ENCODE assay signal across 1 cellular context in genomic region chr1:42924249-42925131, GRCh38.
TF ChIP-seq lines count a peak whose summit lies in the region.

No MANE protein-coding gene starts in this region.

TF ChIP-seq in HepG2, 621 proteins besides CTCF, POLR2A, EP300 and RAD21 (continued from another document and continues in another):
- TF ChIP-seq, protein P1, sequence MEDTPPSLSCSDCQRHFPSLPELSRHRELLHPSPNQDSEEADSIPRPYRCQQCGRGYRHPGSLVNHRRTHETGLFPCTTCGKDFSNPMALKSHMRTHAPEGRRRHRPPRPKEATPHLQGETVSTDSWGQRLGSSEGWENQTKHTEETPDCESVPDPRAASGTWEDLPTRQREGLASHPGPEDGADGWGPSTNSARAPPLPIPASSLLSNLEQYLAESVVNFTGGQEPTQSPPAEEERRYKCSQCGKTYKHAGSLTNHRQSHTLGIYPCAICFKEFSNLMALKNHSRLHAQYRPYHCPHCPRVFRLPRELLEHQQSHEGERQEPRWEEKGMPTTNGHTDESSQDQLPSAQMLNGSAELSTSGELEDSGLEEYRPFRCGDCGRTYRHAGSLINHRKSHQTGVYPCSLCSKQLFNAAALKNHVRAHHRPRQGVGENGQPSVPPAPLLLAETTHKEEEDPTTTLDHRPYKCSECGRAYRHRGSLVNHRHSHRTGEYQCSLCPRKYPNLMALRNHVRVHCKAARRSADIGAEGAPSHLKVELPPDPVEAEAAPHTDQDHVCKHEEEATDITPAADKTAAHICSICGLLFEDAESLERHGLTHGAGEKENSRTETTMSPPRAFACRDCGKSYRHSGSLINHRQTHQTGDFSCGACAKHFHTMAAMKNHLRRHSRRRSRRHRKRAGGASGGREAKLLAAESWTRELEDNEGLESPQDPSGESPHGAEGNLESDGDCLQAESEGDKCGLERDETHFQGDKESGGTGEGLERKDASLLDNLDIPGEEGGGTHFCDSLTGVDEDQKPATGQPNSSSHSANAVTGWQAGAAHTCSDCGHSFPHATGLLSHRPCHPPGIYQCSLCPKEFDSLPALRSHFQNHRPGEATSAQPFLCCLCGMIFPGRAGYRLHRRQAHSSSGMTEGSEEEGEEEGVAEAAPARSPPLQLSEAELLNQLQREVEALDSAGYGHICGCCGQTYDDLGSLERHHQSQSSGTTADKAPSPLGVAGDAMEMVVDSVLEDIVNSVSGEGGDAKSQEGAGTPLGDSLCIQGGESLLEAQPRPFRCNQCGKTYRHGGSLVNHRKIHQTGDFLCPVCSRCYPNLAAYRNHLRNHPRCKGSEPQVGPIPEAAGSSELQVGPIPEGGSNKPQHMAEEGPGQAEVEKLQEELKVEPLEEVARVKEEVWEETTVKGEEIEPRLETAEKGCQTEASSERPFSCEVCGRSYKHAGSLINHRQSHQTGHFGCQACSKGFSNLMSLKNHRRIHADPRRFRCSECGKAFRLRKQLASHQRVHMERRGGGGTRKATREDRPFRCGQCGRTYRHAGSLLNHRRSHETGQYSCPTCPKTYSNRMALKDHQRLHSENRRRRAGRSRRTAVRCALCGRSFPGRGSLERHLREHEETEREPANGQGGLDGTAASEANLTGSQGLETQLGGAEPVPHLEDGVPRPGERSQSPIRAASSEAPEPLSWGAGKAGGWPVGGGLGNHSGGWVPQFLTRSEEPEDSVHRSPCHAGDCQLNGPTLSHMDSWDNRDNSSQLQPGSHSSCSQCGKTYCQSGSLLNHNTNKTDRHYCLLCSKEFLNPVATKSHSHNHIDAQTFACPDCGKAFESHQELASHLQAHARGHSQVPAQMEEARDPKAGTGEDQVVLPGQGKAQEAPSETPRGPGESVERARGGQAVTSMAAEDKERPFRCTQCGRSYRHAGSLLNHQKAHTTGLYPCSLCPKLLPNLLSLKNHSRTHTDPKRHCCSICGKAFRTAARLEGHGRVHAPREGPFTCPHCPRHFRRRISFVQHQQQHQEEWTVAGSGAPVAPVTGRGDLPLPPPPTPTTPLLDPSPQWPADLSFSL (CRISPR knock-in tag; IDR thresholded peaks at IDR 0.05): no peak
- TF ChIP-seq SMAD3 (CRISPR knock-in tag; IDR thresholded peaks at IDR 0.05) (0 out of 2 replicates have a peak, but pooled peaks have one; percentile 38), RCOR2 (CRISPR knock-in tag; IDR thresholded peaks at IDR 0.05) (peak; percentile 90), ZNF160 (CRISPR knock-in tag; IDR thresholded peaks at IDR 0.05) (no peak; the same call in 1 of the 2 replicates), SATB2 (CRISPR knock-in tag; IDR thresholded peaks at IDR 0.05) (no peak), FOXC1 (CRISPR knock-in tag; IDR thresholded peaks at IDR 0.05; ENCODE audit: borderline replicate concordance) (peak; percentile 67; the same call in 1 of the 2 replicates), EED (CRISPR knock-in tag; IDR thresholded peaks at IDR 0.05) (0 out of 2 replicates have a peak, but pooled peaks have one; percentile 55), STAT5B (CRISPR knock-in tag; IDR thresholded peaks at IDR 0.05) (no peak), ZNF605 (CRISPR knock-in tag; IDR thresholded peaks at IDR 0.05) (no peak; the same call in 1 of the 2 replicates), JARID2 (CRISPR knock-in tag; IDR thresholded peaks at IDR 0.05; ENCODE audit: insufficient replicate concordance) (no peak), ZNF235 (CRISPR knock-in tag; IDR thresholded peaks at IDR 0.05; ENCODE audit: borderline replicate concordance) (no peak), BCL3 (CRISPR knock-in tag; IDR thresholded peaks at IDR 0.05) (no peak), PHF8 (CRISPR knock-in tag; IDR thresholded peaks at IDR 0.05) (peak; percentile 73), ZNF253 (CRISPR knock-in tag; IDR thresholded peaks at IDR 0.05; ENCODE audit: borderline replicate concordance) (no peak), FOXA1 (IDR thresholded peaks at IDR 0.05) (no peak), FOXA1 (CRISPR knock-in tag; IDR thresholded peaks at IDR 0.05) (no peak), ZMYM2 (CRISPR knock-in tag; IDR thresholded peaks at IDR 0.05) (peak; percentile 91; the same call in 1 of the 2 replicates), ZNF850 (CRISPR knock-in tag; conservative IDR thresholded peaks at IDR 0.05) (0 out of 2 replicates have a peak, but pooled peaks have one; percentile 73), ZNF816 (CRISPR knock-in tag; IDR thresholded peaks at IDR 0.05; ENCODE audit: borderline replicate concordance) (no peak)
- TF ChIP-seq, protein P2, sequence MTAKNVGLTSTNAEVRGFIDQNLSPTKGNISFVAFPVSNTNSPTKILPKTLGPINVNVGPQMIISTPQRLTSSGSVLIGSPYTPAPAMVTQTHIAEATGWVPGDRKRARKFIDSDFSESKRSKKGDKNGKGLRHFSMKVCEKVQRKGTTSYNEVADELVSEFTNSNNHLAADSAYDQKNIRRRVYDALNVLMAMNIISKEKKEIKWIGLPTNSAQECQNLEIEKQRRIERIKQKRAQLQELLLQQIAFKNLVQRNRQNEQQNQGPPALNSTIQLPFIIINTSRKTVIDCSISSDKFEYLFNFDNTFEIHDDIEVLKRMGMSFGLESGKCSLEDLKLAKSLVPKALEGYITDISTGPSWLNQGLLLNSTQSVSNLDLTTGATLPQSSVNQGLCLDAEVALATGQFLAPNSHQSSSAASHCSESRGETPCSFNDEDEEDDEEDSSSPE (CRISPR knock-in tag; IDR thresholded peaks at IDR 0.05): peak; percentile 53
- TF ChIP-seq, protein P3, sequence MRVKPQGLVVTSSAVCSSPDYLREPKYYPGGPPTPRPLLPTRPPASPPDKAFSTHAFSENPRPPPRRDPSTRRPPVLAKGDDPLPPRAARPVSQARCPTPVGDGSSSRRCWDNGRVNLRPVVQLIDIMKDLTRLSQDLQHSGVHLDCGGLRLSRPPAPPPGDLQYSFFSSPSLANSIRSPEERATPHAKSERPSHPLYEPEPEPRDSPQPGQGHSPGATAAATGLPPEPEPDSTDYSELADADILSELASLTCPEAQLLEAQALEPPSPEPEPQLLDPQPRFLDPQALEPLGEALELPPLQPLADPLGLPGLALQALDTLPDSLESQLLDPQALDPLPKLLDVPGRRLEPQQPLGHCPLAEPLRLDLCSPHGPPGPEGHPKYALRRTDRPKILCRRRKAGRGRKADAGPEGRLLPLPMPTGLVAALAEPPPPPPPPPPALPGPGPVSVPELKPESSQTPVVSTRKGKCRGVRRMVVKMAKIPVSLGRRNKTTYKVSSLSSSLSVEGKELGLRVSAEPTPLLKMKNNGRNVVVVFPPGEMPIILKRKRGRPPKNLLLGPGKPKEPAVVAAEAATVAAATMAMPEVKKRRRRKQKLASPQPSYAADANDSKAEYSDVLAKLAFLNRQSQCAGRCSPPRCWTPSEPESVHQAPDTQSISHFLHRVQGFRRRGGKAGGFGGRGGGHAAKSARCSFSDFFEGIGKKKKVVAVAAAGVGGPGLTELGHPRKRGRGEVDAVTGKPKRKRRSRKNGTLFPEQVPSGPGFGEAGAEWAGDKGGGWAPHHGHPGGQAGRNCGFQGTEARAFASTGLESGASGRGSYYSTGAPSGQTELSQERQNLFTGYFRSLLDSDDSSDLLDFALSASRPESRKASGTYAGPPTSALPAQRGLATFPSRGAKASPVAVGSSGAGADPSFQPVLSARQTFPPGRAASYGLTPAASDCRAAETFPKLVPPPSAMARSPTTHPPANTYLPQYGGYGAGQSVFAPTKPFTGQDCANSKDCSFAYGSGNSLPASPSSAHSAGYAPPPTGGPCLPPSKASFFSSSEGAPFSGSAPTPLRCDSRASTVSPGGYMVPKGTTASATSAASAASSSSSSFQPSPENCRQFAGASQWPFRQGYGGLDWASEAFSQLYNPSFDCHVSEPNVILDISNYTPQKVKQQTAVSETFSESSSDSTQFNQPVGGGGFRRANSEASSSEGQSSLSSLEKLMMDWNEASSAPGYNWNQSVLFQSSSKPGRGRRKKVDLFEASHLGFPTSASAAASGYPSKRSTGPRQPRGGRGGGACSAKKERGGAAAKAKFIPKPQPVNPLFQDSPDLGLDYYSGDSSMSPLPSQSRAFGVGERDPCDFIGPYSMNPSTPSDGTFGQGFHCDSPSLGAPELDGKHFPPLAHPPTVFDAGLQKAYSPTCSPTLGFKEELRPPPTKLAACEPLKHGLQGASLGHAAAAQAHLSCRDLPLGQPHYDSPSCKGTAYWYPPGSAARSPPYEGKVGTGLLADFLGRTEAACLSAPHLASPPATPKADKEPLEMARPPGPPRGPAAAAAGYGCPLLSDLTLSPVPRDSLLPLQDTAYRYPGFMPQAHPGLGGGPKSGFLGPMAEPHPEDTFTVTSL (CRISPR knock-in tag; IDR thresholded peaks at IDR 0.05; ENCODE audit: borderline replicate concordance): no peak
- TF ChIP-seq, protein P4, sequence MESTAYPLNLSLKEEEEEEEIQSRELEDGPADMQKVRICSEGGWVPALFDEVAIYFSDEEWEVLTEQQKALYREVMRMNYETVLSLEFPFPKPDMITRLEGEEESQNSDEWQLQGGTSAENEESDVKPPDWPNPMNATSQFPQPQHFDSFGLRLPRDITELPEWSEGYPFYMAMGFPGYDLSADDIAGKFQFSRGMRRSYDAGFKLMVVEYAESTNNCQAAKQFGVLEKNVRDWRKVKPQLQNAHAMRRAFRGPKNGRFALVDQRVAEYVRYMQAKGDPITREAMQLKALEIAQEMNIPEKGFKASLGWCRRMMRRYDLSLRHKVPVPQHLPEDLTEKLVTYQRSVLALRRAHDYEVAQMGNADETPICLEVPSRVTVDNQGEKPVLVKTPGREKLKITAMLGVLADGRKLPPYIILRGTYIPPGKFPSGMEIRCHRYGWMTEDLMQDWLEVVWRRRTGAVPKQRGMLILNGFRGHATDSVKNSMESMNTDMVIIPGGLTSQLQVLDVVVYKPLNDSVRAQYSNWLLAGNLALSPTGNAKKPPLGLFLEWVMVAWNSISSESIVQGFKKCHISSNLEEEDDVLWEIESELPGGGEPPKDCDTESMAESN (CRISPR knock-in tag; conservative IDR thresholded peaks at IDR 0.05): no peak; the same call in 1 of the 2 replicates
- TF ChIP-seq, protein P5, sequence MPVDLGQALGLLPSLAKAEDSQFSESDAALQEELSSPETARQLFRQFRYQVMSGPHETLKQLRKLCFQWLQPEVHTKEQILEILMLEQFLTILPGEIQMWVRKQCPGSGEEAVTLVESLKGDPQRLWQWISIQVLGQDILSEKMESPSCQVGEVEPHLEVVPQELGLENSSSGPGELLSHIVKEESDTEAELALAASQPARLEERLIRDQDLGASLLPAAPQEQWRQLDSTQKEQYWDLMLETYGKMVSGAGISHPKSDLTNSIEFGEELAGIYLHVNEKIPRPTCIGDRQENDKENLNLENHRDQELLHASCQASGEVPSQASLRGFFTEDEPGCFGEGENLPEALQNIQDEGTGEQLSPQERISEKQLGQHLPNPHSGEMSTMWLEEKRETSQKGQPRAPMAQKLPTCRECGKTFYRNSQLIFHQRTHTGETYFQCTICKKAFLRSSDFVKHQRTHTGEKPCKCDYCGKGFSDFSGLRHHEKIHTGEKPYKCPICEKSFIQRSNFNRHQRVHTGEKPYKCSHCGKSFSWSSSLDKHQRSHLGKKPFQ (CRISPR knock-in tag; IDR thresholded peaks at IDR 0.05; ENCODE audit: insufficient replicate concordance): no peak
- TF ChIP-seq, protein P6, sequence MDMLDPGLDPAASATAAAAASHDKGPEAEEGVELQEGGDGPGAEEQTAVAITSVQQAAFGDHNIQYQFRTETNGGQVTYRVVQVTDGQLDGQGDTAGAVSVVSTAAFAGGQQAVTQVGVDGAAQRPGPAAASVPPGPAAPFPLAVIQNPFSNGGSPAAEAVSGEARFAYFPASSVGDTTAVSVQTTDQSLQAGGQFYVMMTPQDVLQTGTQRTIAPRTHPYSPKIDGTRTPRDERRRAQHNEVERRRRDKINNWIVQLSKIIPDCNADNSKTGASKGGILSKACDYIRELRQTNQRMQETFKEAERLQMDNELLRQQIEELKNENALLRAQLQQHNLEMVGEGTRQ (IDR thresholded peaks at IDR 0.05; ENCODE audit: low read depth, low read length): no peak
- TF ChIP-seq, protein P6 (CRISPR knock-in tag; IDR thresholded peaks at IDR 0.05; ENCODE audit: borderline replicate concordance): no peak
- TF ChIP-seq, protein P7, sequence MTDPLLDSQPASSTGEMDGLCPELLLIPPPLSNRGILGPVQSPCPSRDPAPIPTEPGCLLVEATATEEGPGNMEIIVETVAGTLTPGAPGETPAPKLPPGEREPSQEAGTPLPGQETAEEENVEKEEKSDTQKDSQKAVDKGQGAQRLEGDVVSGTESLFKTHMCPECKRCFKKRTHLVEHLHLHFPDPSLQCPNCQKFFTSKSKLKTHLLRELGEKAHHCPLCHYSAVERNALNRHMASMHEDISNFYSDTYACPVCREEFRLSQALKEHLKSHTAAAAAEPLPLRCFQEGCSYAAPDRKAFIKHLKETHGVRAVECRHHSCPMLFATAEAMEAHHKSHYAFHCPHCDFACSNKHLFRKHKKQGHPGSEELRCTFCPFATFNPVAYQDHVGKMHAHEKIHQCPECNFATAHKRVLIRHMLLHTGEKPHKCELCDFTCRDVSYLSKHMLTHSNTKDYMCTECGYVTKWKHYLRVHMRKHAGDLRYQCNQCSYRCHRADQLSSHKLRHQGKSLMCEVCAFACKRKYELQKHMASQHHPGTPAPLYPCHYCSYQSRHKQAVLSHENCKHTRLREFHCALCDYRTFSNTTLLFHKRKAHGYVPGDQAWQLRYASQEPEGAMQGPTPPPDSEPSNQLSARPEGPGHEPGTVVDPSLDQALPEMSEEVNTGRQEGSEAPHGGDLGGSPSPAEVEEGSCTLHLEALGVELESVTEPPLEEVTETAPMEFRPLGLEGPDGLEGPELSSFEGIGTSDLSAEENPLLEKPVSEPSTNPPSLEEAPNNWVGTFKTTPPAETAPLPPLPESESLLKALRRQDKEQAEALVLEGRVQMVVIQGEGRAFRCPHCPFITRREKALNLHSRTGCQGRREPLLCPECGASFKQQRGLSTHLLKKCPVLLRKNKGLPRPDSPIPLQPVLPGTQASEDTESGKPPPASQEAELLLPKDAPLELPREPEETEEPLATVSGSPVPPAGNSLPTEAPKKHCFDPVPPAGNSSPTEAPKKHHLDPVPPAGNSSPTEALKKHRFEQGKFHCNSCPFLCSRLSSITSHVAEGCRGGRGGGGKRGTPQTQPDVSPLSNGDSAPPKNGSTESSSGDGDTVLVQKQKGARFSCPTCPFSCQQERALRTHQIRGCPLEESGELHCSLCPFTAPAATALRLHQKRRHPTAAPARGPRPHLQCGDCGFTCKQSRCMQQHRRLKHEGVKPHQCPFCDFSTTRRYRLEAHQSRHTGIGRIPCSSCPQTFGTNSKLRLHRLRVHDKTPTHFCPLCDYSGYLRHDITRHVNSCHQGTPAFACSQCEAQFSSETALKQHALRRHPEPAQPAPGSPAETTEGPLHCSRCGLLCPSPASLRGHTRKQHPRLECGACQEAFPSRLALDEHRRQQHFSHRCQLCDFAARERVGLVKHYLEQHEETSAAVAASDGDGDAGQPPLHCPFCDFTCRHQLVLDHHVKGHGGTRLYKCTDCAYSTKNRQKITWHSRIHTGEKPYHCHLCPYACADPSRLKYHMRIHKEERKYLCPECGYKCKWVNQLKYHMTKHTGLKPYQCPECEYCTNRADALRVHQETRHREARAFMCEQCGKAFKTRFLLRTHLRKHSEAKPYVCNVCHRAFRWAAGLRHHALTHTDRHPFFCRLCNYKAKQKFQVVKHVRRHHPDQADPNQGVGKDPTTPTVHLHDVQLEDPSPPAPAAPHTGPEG (CRISPR knock-in tag; IDR thresholded peaks at IDR 0.05): no peak
